Comparison of ENCODE assay signal across 1 cellular context in the genomic region with DNA sequence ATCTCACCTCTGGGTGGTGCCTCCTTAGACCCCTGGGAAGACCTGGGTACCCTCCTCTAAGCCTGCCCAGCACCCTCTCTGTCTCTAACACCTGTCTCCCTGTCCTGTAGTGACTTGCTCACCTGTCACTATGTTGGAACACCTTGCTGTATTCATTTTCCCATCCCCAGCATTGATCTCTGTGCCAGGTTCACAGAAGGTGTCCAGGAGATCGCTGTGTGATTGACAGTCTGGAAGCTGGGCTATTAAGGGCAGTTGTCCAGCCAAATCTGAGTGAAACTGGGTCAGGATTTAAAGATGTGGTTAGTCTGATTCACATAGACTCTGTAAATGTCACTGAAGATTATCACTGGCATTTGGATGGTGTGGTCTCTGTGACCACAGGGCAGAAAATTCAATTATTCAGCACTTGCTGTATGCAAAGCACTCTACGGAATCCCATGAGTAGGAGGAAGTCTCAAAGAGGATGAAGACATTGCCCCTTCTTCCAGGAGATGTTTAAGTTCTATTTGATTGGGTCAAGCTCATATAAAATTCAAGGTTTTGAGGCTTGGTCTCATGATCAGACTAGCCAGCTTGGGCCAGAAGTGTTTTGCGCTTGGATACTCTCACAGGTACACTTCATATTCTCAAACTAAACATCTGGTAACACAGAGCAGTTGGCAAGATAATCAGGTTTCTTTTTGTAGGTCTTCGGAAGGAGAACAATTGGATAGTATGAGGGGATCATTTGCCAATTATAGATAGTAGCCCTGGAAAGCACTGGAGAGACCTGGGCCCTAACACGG.
TF ChIP-seq lines count a peak whose summit lies in the region.

No MANE protein-coding gene starts in this region.

TF ChIP-seq in K562, 482 proteins besides CTCF, POLR2A, EP300 and RAD21 (continued from another document):
- TF ChIP-seq, protein P1, sequence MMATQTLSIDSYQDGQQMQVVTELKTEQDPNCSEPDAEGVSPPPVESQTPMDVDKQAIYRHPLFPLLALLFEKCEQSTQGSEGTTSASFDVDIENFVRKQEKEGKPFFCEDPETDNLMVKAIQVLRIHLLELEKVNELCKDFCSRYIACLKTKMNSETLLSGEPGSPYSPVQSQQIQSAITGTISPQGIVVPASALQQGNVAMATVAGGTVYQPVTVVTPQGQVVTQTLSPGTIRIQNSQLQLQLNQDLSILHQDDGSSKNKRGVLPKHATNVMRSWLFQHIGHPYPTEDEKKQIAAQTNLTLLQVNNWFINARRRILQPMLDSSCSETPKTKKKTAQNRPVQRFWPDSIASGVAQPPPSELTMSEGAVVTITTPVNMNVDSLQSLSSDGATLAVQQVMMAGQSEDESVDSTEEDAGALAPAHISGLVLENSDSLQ (IDR thresholded peaks at IDR 0.05) = peak; percentile 58
- 0 out of 2 replicates have a peak, but pooled peaks have one; percentile 51 for TF ChIP-seq ZKSCAN8 (CRISPR knock-in tag; IDR thresholded peaks at IDR 0.05)
- no peak for TF ChIP-seq MBD2 (IDR thresholded peaks at IDR 0.05; ENCODE audit: borderline replicate concordance, low read depth)
- TF ChIP-seq, protein P2, sequence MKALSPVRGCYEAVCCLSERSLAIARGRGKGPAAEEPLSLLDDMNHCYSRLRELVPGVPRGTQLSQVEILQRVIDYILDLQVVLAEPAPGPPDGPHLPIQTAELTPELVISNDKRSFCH (CRISPR knock-in tag; IDR thresholded peaks at IDR 0.05) = no peak
- TF ChIP-seq, protein P2 (tag; IDR thresholded peaks at IDR 0.05) = 0 out of 2 replicates have a peak, but pooled peaks have one; percentile 23
